9 cellular contexts compared by ENCODE assay signal in genomic region chr19:39448271-39448670, GRCh38. TPM values are rescaled to one million over a fixed set of nuclear protein-coding genes. Genes with fewer than 3 reads are reported as not detected.
DNase-seq lines count a peak whose midpoint lies in the region; ATAC-seq, FAIRE-seq and TF ChIP-seq lines count a peak whose summit lies in the region.
"Had no signal": no experiment of that assay in that cellular context is flagged by ENCODE, and none has a peak within 500 bp of the region (broad histone marks: within the 10 kb centered on the region; RNA-seq: fewer than 3 reads in every experiment).

No MANE protein-coding gene starts in this region.

- TF ChIP-seq CTCF in CD8-positive, alpha-beta T cell (IDR thresholded peaks at IDR 0.05) = no peak
- no peak for TF ChIP-seq CTCF in HEK293 (tag by site-specific recombination; IDR thresholded peaks at IDR 0.05)

- peaks cover 74% of the 10 kb centered on the region for H3K4me1 Mint-ChIP-seq in CD8-positive, alpha-beta T cell (ENCODE audit: low read depth)
- H3K4me1 Mint-ChIP-seq in memory B cell = peaks cover 56% of the 10 kb centered on the region

- peaks cover 51% of the 10 kb centered on the region for H3K4me1 ChIP-seq in CD8-positive, alpha-beta T cell (ENCODE audit: insufficient read depth, low read length)
- peaks cover 23% of the 10 kb centered on the region for H3K4me1 ChIP-seq in HEK293 (ENCODE audit: control insufficient read depth, insufficient read depth, low read length)

- H3K36me3 ChIP-seq in CD8-positive, alpha-beta T cell (ENCODE audit: insufficient read depth, low read length) = peaks cover 3% of the 10 kb centered on the region
- H3K36me3 ChIP-seq in HEK293 (ENCODE audit: control insufficient read depth in 2 of 2, insufficient read depth in 1 of 2, low read length in 2 of 2) = peaks cover 58 to 84% of the 10 kb centered on the region in 2 experiments

- H3K27me3 Mint-ChIP-seq in CD8-positive, alpha-beta T cell (ENCODE audit: low read depth) = no peaks in the 10 kb centered on the region
- H3K27me3 Mint-ChIP-seq in memory B cell = no peaks in the 10 kb centered on the region

- POLR2A ChIA-PET in CD8-positive, alpha-beta T cell (lab: Charles Lee) = interaction anchor here (5.6 kb wide), 1 partner anchor 13 kb away, joined by 105 read pairs; the partner anchor contains the start of gene RPS16
- POLR2A ChIA-PET in HEK293 (lab: Yijun Ruan, JAX) = interaction anchor here (8.1 kb wide), 1 partner anchor 13 kb away, joined by 199 read pairs; the partner anchor contains the start of gene RPS16

- H3K27ac ChIP-seq in CD8-positive, alpha-beta T cell (ENCODE audit: low read depth, low read length) = no peak overlapping the region
- H3K27ac ChIP-seq in HEK293 (ENCODE audit: extremely low read depth, low read depth, low read length) = peak overlapping the region; percentile 4; the same call in 1 of the 2 replicates

- no peak for FAIRE-seq in frontal cortex (lab: Jason Lieb, UNC)

- H3K9me3 ChIP-seq in CD8-positive, alpha-beta T cell (ENCODE audit: low read length) = no peaks in the 10 kb centered on the region
- no peaks in the 10 kb centered on the region; the same call in 1 of the 2 replicates for H3K9me3 ChIP-seq in HEK293 (ENCODE audit: control insufficient read depth, insufficient read depth, low read depth, low read length)

- intact Hi-C loops in CD8-positive, alpha-beta T cell (cut with DNase I, micrococcal nuclease) = loop anchor here (5.0 to 10.0 kb wide), 4 partner anchors 387 to 1073 kb away; partner anchors contain the start of genes PSMD8 (in 2 of the 2), DYRK1B (in 1 of the 2), ECH1 (in 1 of the 2) and PSMC4 (in 1 of the 2)

- H3K27me3 ChIP-seq in CD8-positive, alpha-beta T cell (ENCODE audit: insufficient read depth, low read length) = no peaks in the 10 kb centered on the region

- ATAC-seq in CD8-positive, alpha-beta T cell = no peak
- peak; percentile 28 for ATAC-seq in memory B cell (ENCODE audit: low read depth)

- DNase-seq in CD8-positive, alpha-beta T cell = no peak
- DNase-seq in activated CD4-positive, alpha-beta T cell treated with anti-CD3 and anti-CD28 coated beads, Interleukin-2, amount 50 U/mL, for 48 hours = peak; percentile 54 to 60
- DNase-seq in memory B cell (ENCODE audit: low spot score in 2 of 2) = peak in 1 of 2 donors; percentile 47
- DNase-seq in DMS114 treated with DMSO at 0.1 percent for 48 hours (lab: John Stamatoyannopoulos, UW; ENCODE audit: unreplicated experiment) = no peak
- DNase-seq in NCI-H1417 (lab: John Stamatoyannopoulos, UW) = no peak
- no peak for DNase-seq in iPS-NIHi7 (ENCODE audit: extremely low spot score)
- no peak for DNase-seq in frontal cortex (ENCODE audit: low spot score in 2 of 2)
- DNase-seq: stimulated activated CD4-positive, alpha-beta T cell treated with anti-CD3 and anti-CD28 coated beads, Interleukin-4, amount 100 ng/mL, for 4 hours had no signal

- peaks cover 59% of the 10 kb centered on the region for H3K36me3 Mint-ChIP-seq in CD8-positive, alpha-beta T cell
- peaks cover 26% of the 10 kb centered on the region for H3K36me3 Mint-ChIP-seq in memory B cell

- peak overlapping the region; percentile 93 for H3K4me3 Mint-ChIP-seq in CD8-positive, alpha-beta T cell
- H3K4me3 Mint-ChIP-seq in memory B cell = peak overlapping the region; percentile 68

- H3K9me3 Mint-ChIP-seq in CD8-positive, alpha-beta T cell = no peaks in the 10 kb centered on the region
- H3K9me3 Mint-ChIP-seq in memory B cell = no peaks in the 10 kb centered on the region

- no peak overlapping the region for H3K4me3 ChIP-seq in CD8-positive, alpha-beta T cell (ENCODE audit: low read depth, low read length)
- no peak overlapping the region for H3K4me3 ChIP-seq in HEK293 (ENCODE audit: low read depth, low read length)

- CTCF ChIA-PET in CD8-positive, alpha-beta T cell (lab: Charles Lee) = interaction anchor here (1.5 kb wide), 1 partner anchor 9 kb away, joined by 3 read pairs; no protein-coding TSS in a partner anchor
- CTCF ChIA-PET in HEK293 (lab: Yijun Ruan, JAX) = interaction anchor here (0.6 to 3.1 kb wide), 7 partner anchors 8 to 225 kb away, joined by 3 to 12 read pairs (median 3); partner anchors contain the start of genes EID2B and PLEKHG2

- H3K27ac Mint-ChIP-seq in CD8-positive, alpha-beta T cell = peak overlapping the region; percentile 90
- peak overlapping the region; percentile 88 for H3K27ac Mint-ChIP-seq in memory B cell

TF ChIP-seq in HEK293, 187 proteins besides CTCF, POLR2A, EP300 and RAD21:
- peak; percentile 88 for TF ChIP-seq PRDM1 (tag by site-specific recombination; IDR thresholded peaks at IDR 0.05)
- TF ChIP-seq ZNF391 (tag by site-specific recombination; IDR thresholded peaks at IDR 0.05; ENCODE audit: borderline replicate concordance, low read depth) = no peak
- no peak for TF ChIP-seq ZNF16 (tag by site-specific recombination; IDR thresholded peaks at IDR 0.05; ENCODE audit: low read depth)

RNA-seq across cellular contexts. Expression of gene SUPT5H, which starts 2.9 kb away (rescaled TPM):
- total RNA-seq in CD8-positive, alpha-beta T cell = 100 to 1,000 TPM; 303 to 329 TPM
- total RNA-seq in frontal cortex = 59.5 TPM

RNA-seq across cellular contexts. Expression of gene RPS16, which starts 12.5 kb away (rescaled TPM):
- total RNA-seq in CD8-positive, alpha-beta T cell = 1,000 to 10,000 TPM; 4,439 to 4,447 TPM
- 59.1 TPM for total RNA-seq in frontal cortex

RNA-seq across cellular contexts. Expression of gene TIMM50, which starts 32.4 kb away (rescaled TPM):
- 10 to 100 TPM; 48.6 to 56.7 TPM for total RNA-seq in CD8-positive, alpha-beta T cell
- 43.2 TPM for total RNA-seq in frontal cortex

RNA-seq across cellular contexts. Expression of gene PLEKHG2, which starts 35.8 kb away (rescaled TPM):
- total RNA-seq in CD8-positive, alpha-beta T cell = 10 to 100 TPM; 54.8 to 69.0 TPM
- total RNA-seq in frontal cortex = 17.5 TPM

RNA-seq across cellular contexts. Expression of gene ZFP36, which starts 41.6 kb away (rescaled TPM):
- 1,000 to 10,000 TPM; 1,672 to 1,779 TPM for total RNA-seq in CD8-positive, alpha-beta T cell
- total RNA-seq in frontal cortex = 0.41 TPM

Comparison
In these comparisons a context has a peak if more than half of its experiments do, and no peak if none do; other contexts are left out.
1. DNase-seq: peak in activated CD4-positive, alpha-beta T cell treated with anti-CD3 and anti-CD28 coated beads, Interleukin-2, amount 50 U/mL, for 48 hours (2 of 2); none in CD8-positive, alpha-beta T cell (0 of 7), DMS114 treated with DMSO at 0.1 percent for 48 hours (single experiment), NCI-H1417 (0 of 3), iPS-NIHi7 (single experiment) and frontal cortex (0 of 2).
2. RNA of gene RPS16, which starts 12.5 kb away (total RNA-seq): 4,439 to 4,447 TPM in CD8-positive, alpha-beta T cell; 59.1 TPM in frontal cortex (single experiment); every median in the first group is over 10 times any median in the second.